In genomic region chr3:184805351-184806038, GRCh38 we compare ENCODE assay signal across 1 cellular context.
TF ChIP-seq lines count a peak whose summit lies in the region.

No MANE protein-coding gene starts in this region.

TF ChIP-seq in HepG2, 621 proteins besides CTCF, POLR2A, EP300 and RAD21 (continued from another document):
- TF ChIP-seq ARID5B (CRISPR knock-in tag; IDR thresholded peaks at IDR 0.05), result 0 out of 2 replicates have a peak, but pooled peaks have one; percentile 11
- TF ChIP-seq CEBPZ (IDR thresholded peaks at IDR 0.05; ENCODE audit: low read length), result no peak
- TF ChIP-seq HMG20A (CRISPR knock-in tag; IDR thresholded peaks at IDR 0.05; ENCODE audit: borderline replicate concordance), result no peak
- 0 out of 2 replicates have a peak, but pooled peaks have one; percentile 43 for TF ChIP-seq NFIC (IDR thresholded peaks at IDR 0.05; ENCODE audit: low read length)
- peak; percentile 25; the same call in 1 of the 2 replicates for TF ChIP-seq FOXA3 (CRISPR knock-in tag; IDR thresholded peaks at IDR 0.05)
